12 cellular contexts compared by ENCODE assay signal in genomic region chr4:25863906-25864418, GRCh38. TPM values are rescaled to one million over a fixed set of nuclear protein-coding genes. Genes with fewer than 3 reads are reported as not detected.
DNase-seq lines count a peak whose midpoint lies in the region; ATAC-seq and TF ChIP-seq lines count a peak whose summit lies in the region.
"Had no signal": no experiment of that assay in that cellular context is flagged by ENCODE, and none has a peak within 500 bp of the region (broad histone marks: within the 10 kb centered on the region; RNA-seq: fewer than 3 reads in every experiment).

No MANE protein-coding gene starts in this region.

- H3K27me3 ChIP-seq in testis = no peaks in the 10 kb centered on the region
- H3K27me3 ChIP-seq: SJSA1 had no signal

- DNase-seq in activated T-cell treated with anti-CD3 and anti-CD28 coated beads, Interleukin-2, amount 50 U/mL, for 72 hours = no peak
- DNase-seq in activated T-cell treated with anti-CD3 and anti-CD28 coated beads for 4 hours (no peak), left colon (peak; percentile 46 to 56), testis (no peak), NCI-H510A (lab: John Stamatoyannopoulos, UW) (no peak)
- DNase-seq in activated T-helper 1 cell treated with anti-CD3 and anti-CD28 coated beads, Interleukin-12 subunit alpha, Interleukin-12 subunit beta, Interleukin-2, Interleukin-4 antibody, amounts not matched to agents 30 ng/mL and 10 ng/mL and 1 ng/mL, durations not matched to agents 14 hours and 24 hours and 36 hours (ENCODE audit: low spot score) = no peak
- no peak for DNase-seq in stimulated activated CD4-positive, alpha-beta T cell treated with anti-CD3 and anti-CD28 coated beads, Interleukin-4, amount 100 ng/mL, for 4 hours
- DNase-seq: midbrain, NCI-H187 had no signal

- intact Hi-C loops in activated T-helper 1 cell treated with anti-CD3 and anti-CD28 coated beads, Interleukin-12 subunit alpha, Interleukin-12 subunit beta, Interleukin-2, Interleukin-4 antibody, amounts not matched to agents 30 ng/mL and 10 ng/mL and 1 ng/mL, durations not matched to agents 14 hours and 24 hours and 36 hours (cut with micrococcal nuclease) = loop anchor here (1.0 to 10.0 kb wide), 8 partner anchors 50 to 1151 kb away; partner anchors contain the start of genes PI4K2B, RBPJ, SMIM20 and TBC1D19
- intact Hi-C loops in left colon (cut with DNase I, micrococcal nuclease) (no loop called here), testis (cut with DNase I; ENCODE audit: low total_unique reads) (no loop called here)

- no peak overlapping the region for H3K27ac Mint-ChIP-seq in activated T-cell treated with anti-CD3 and anti-CD28 coated beads, Interleukin-2, amount 50 U/mL, for 72 hours
- no peak overlapping the region for H3K27ac Mint-ChIP-seq in activated T-helper 1 cell treated with anti-CD3 and anti-CD28 coated beads, Interleukin-12 subunit alpha, Interleukin-12 subunit beta, Interleukin-2, Interleukin-4 antibody, amounts not matched to agents 30 ng/mL and 10 ng/mL and 1 ng/mL, durations not matched to agents 14 hours and 24 hours and 36 hours

- no peak for TF ChIP-seq CTCF in testis (IDR thresholded peaks at IDR 0.05)

- H3K4me3 Mint-ChIP-seq in activated T-cell treated with anti-CD3 and anti-CD28 coated beads, Interleukin-2, amount 50 U/mL, for 72 hours = peak overlapping the region; percentile 68 to 75
- peak overlapping the region; percentile 70 for H3K4me3 Mint-ChIP-seq in activated T-helper 1 cell treated with anti-CD3 and anti-CD28 coated beads, Interleukin-12 subunit alpha, Interleukin-12 subunit beta, Interleukin-2, Interleukin-4 antibody, amounts not matched to agents 30 ng/mL and 10 ng/mL and 1 ng/mL, durations not matched to agents 14 hours and 24 hours and 36 hours

- no peaks in the 10 kb centered on the region for H3K27me3 Mint-ChIP-seq in activated T-cell treated with anti-CD3 and anti-CD28 coated beads, Interleukin-2, amount 50 U/mL, for 72 hours (ENCODE audit: low read depth)
- peaks cover 2% of the 10 kb centered on the region for H3K27me3 Mint-ChIP-seq in activated T-helper 1 cell treated with anti-CD3 and anti-CD28 coated beads, Interleukin-12 subunit alpha, Interleukin-12 subunit beta, Interleukin-2, Interleukin-4 antibody, amounts not matched to agents 30 ng/mL and 10 ng/mL and 1 ng/mL, durations not matched to agents 14 hours and 24 hours and 36 hours (ENCODE audit: insufficient read depth)

- H3K9me3 ChIP-seq in testis = no peaks in the 10 kb centered on the region
- H3K9me3 ChIP-seq: HAP-1, SJSA1 had no signal

- H3K4me1 Mint-ChIP-seq in activated T-cell treated with anti-CD3 and anti-CD28 coated beads, Interleukin-2, amount 50 U/mL, for 72 hours (ENCODE audit: low read depth) = peaks cover 32% of the 10 kb centered on the region
- peaks cover 31% of the 10 kb centered on the region for H3K4me1 Mint-ChIP-seq in activated T-helper 1 cell treated with anti-CD3 and anti-CD28 coated beads, Interleukin-12 subunit alpha, Interleukin-12 subunit beta, Interleukin-2, Interleukin-4 antibody, amounts not matched to agents 30 ng/mL and 10 ng/mL and 1 ng/mL, durations not matched to agents 14 hours and 24 hours and 36 hours (ENCODE audit: low read depth)

- H3K36me3 Mint-ChIP-seq in activated T-cell treated with anti-CD3 and anti-CD28 coated beads, Interleukin-2, amount 50 U/mL, for 72 hours (ENCODE audit: insufficient read depth in 2 of 2) = peaks cover 3 to 4% of the 10 kb centered on the region in 2 donors
- peaks cover 9% of the 10 kb centered on the region for H3K36me3 Mint-ChIP-seq in activated T-helper 1 cell treated with anti-CD3 and anti-CD28 coated beads, Interleukin-12 subunit alpha, Interleukin-12 subunit beta, Interleukin-2, Interleukin-4 antibody, amounts not matched to agents 30 ng/mL and 10 ng/mL and 1 ng/mL, durations not matched to agents 14 hours and 24 hours and 36 hours (ENCODE audit: low read depth)

- TF ChIP-seq POLR2A in testis (IDR thresholded peaks at IDR 0.05) = no peak

- WGBS in testis, 2 donors = 51 to 67% methylated on average over 28 to 29 of the region's 29 CpGs

- no peak for ATAC-seq in activated T-cell treated with anti-CD3 and anti-CD28 coated beads, Interleukin-2, amount 50 U/mL, for 72 hours (replicated peaks in 1 of 2)
- ATAC-seq in left colon (peak; percentile 28), HG03159 (IDR thresholded peaks at IDR 0.05; ENCODE audit: unreplicated experiment) (no peak)

- no peak overlapping the region for H3K27ac ChIP-seq in testis
- H3K27ac ChIP-seq: SJSA1 had no signal

- no peaks in the 10 kb centered on the region for H3K36me3 ChIP-seq in testis (ENCODE audit: low read depth, missing control alignments)
- H3K36me3 ChIP-seq: HAP-1, SJSA1 had no signal

- no peaks in the 10 kb centered on the region for H3K4me1 ChIP-seq in testis

- no peaks in the 10 kb centered on the region for H3K9me3 Mint-ChIP-seq in activated T-cell treated with anti-CD3 and anti-CD28 coated beads, Interleukin-2, amount 50 U/mL, for 72 hours
- H3K9me3 Mint-ChIP-seq in activated T-helper 1 cell treated with anti-CD3 and anti-CD28 coated beads, Interleukin-12 subunit alpha, Interleukin-12 subunit beta, Interleukin-2, Interleukin-4 antibody, amounts not matched to agents 30 ng/mL and 10 ng/mL and 1 ng/mL, durations not matched to agents 14 hours and 24 hours and 36 hours = no peaks in the 10 kb centered on the region

- H3K4me3 ChIP-seq in testis = peak overlapping the region; percentile 37 to 56

RNA-seq across cellular contexts. Expression of gene SEL1L3, which starts 1.2 kb away (rescaled TPM):
- total RNA-seq in activated T-cell treated with anti-CD3 and anti-CD28 coated beads, Interleukin-2, amount 50 U/mL, for 72 hours = 10 to 100 TPM; 27.7 to 61.2 TPM
- total RNA-seq in activated T-helper 1 cell treated with anti-CD3 and anti-CD28 coated beads, Interleukin-12 subunit alpha, Interleukin-12 subunit beta, Interleukin-2, Interleukin-4 antibody, amounts not matched to agents 30 ng/mL and 10 ng/mL and 1 ng/mL, durations not matched to agents 14 hours and 24 hours and 36 hours = 36.0 and 37.1 TPM in 2 replicates
- total RNA-seq in left colon (100 to 1,000 TPM; 106 to 110 TPM), testis (1 to 10 TPM; 5.0 to 6.9 TPM)
- polyA plus RNA-seq in testis (ENCODE audit: insufficient read depth, low read depth, low replicate concordance) = 15.6 TPM

RNA-seq across cellular contexts. Expression of gene SMIM20, which starts 50.1 kb away (rescaled TPM):
- total RNA-seq in activated T-cell treated with anti-CD3 and anti-CD28 coated beads, Interleukin-2, amount 50 U/mL, for 72 hours = 10 to 100 TPM; 24.1 to 33.9 TPM
- 19.2 and 21.5 TPM in 2 replicates for total RNA-seq in activated T-helper 1 cell treated with anti-CD3 and anti-CD28 coated beads, Interleukin-12 subunit alpha, Interleukin-12 subunit beta, Interleukin-2, Interleukin-4 antibody, amounts not matched to agents 30 ng/mL and 10 ng/mL and 1 ng/mL, durations not matched to agents 14 hours and 24 hours and 36 hours
- total RNA-seq in left colon (10 to 100 TPM; 31.6 to 31.8 TPM), testis (10 to 100 TPM; 31.3 to 38.3 TPM)
- 46.1 TPM for polyA plus RNA-seq in testis (ENCODE audit: insufficient read depth, low read depth, low replicate concordance)

Comparison
In these comparisons a context has a peak if more than half of its experiments do, and no peak if none do; other contexts are left out.
1. DNase-seq: peak in left colon (2 of 2); none in activated T-cell treated with anti-CD3 and anti-CD28 coated beads, Interleukin-2, amount 50 U/mL, for 72 hours (0 of 2), activated T-cell treated with anti-CD3 and anti-CD28 coated beads for 4 hours (single experiment), activated T-helper 1 cell treated with anti-CD3 and anti-CD28 coated beads, Interleukin-12 subunit alpha, Interleukin-12 subunit beta, Interleukin-2, Interleukin-4 antibody, amounts not matched to agents 30 ng/mL and 10 ng/mL and 1 ng/mL, durations not matched to agents 14 hours and 24 hours and 36 hours (single experiment), testis (single experiment), NCI-H510A (single experiment) and stimulated activated CD4-positive, alpha-beta T cell treated with anti-CD3 and anti-CD28 coated beads, Interleukin-4, amount 100 ng/mL, for 4 hours (0 of 2).